In genomic region chr10:8061274-8062211, GRCh38 we compare ENCODE assay signal across 9 cellular contexts. TPM values are rescaled to one million over a fixed set of nuclear protein-coding genes. Genes with fewer than 3 reads are reported as not detected.
A peak's percentile ranks its signal among the peaks of the same experiment; 100 is the strongest.
DNase-seq lines count a peak whose midpoint lies in the region; ATAC-seq, FAIRE-seq and TF ChIP-seq lines count a peak whose summit lies in the region.
"Had no signal": no experiment of that assay in that cellular context is flagged by ENCODE, and none has a peak within 500 bp of the region (broad histone marks: within the 10 kb centered on the region; RNA-seq: fewer than 3 reads in every experiment).

No MANE protein-coding gene starts in this region.

- CTCF ChIA-PET in activated CD8-positive, alpha-beta memory T cell treated with anti-CD3 and anti-CD28 coated beads, Interleukin-2, amount 10 ng/mL, durations not matched to agents 7 days and 5 days (lab: Charles Lee) = interaction anchor here (0.7 to 2.5 kb wide), 8 partner anchors 9 to 388 kb away, joined by 3 to 13 read pairs (median 3); no protein-coding TSS in a partner anchor

- dilution Hi-C loops in keratinocyte (cut with MboI; ENCODE audit: extremely low pct_ligation_motif_present, low sequenced_read_pairs) = no loop called here

- peak overlapping the region; percentile 93 for H3K27ac Mint-ChIP-seq in activated CD4-positive, alpha-beta T cell treated with anti-CD3 and anti-CD28 coated beads, Interleukin-2, amount 10 ng/mL, durations not matched to agents 24 days and 14 days
- peak overlapping the region; percentile 96 for H3K27ac Mint-ChIP-seq in activated CD8-positive, alpha-beta memory T cell treated with anti-CD3 and anti-CD28 coated beads, Interleukin-2, amount 10 ng/mL, durations not matched to agents 7 days and 5 days
- H3K27ac Mint-ChIP-seq in type B pancreatic cell = peak overlapping the region; percentile 91

- intact Hi-C loops in activated CD4-positive, alpha-beta T cell treated with anti-CD3 and anti-CD28 coated beads, Interleukin-2, amount 10 ng/mL, durations not matched to agents 24 days and 14 days (cut with micrococcal nuclease) = loop anchor here (1.0 kb wide), 1 partner anchor 8 kb away; no protein-coding TSS in a partner anchor
- intact Hi-C loops in ovary (cut with DNase I) = no loop called here

- no peak for TF ChIP-seq POLR2A in ovary (IDR thresholded peaks at IDR 0.05)

- H3K4me3 ChIP-seq in keratinocyte (ENCODE audit: control insufficient read depth in 2 of 3, extremely low read depth in 1 of 3, insufficient read depth in 2 of 3, low read depth in 1 of 3, low read length in 3 of 3) = peak overlapping the region; percentile 82 to 97 (median 87)
- H3K4me3 ChIP-seq in ovary = no peak overlapping the region

- peak; percentile 83 for DNase-seq in activated CD4-positive, alpha-beta T cell treated with anti-CD3 and anti-CD28 coated beads, Interleukin-2, amount 10 ng/mL, durations not matched to agents 24 days and 14 days
- DNase-seq in activated CD4-positive, alpha-beta T cell treated with anti-CD3 and anti-CD28 coated beads for 1 hour = no peak
- DNase-seq in activated CD8-positive, alpha-beta memory T cell treated with anti-CD3 and anti-CD28 coated beads, Interleukin-2, amount 10 ng/mL, durations not matched to agents 7 days and 5 days = peak; percentile 80
- DNase-seq in keratinocyte (ENCODE audit: low read depth, low spot score) (no peak), type B pancreatic cell (ENCODE audit: extremely low spot score, unreplicated experiment) (no peak), cerebellum (ENCODE audit: low spot score) (no peak), globus pallidus (ENCODE audit: low spot score) (no peak), ovary (no peak)

- FAIRE-seq in keratinocyte (lab: Jason Lieb, UNC) = peak; percentile 46

- peak overlapping the region; percentile 90 for H3K4me3 Mint-ChIP-seq in activated CD4-positive, alpha-beta T cell treated with anti-CD3 and anti-CD28 coated beads, Interleukin-2, amount 10 ng/mL, durations not matched to agents 24 days and 14 days
- peak overlapping the region; percentile 91 for H3K4me3 Mint-ChIP-seq in activated CD8-positive, alpha-beta memory T cell treated with anti-CD3 and anti-CD28 coated beads, Interleukin-2, amount 10 ng/mL, durations not matched to agents 7 days and 5 days
- peak overlapping the region; percentile 88 for H3K4me3 Mint-ChIP-seq in type B pancreatic cell

- H3K9me3 Mint-ChIP-seq in activated CD4-positive, alpha-beta T cell treated with anti-CD3 and anti-CD28 coated beads, Interleukin-2, amount 10 ng/mL, durations not matched to agents 24 days and 14 days = no peaks in the 10 kb centered on the region
- H3K9me3 Mint-ChIP-seq in activated CD8-positive, alpha-beta memory T cell treated with anti-CD3 and anti-CD28 coated beads, Interleukin-2, amount 10 ng/mL, durations not matched to agents 7 days and 5 days (ENCODE audit: low read depth) = no peaks in the 10 kb centered on the region
- H3K9me3 Mint-ChIP-seq in type B pancreatic cell = no peaks in the 10 kb centered on the region

- no peak for TF ChIP-seq CTCF in keratinocyte (optimal IDR thresholded peaks at IDR 0.05 in 1 of 3, IDR thresholded peaks at IDR 0.05 in 1 of 3, conservative IDR thresholded peaks at IDR 0.05 in 1 of 3; ENCODE audit: extremely low read depth in 1 of 3, insufficient read depth in 2 of 3, low read length in 3 of 3)
- TF ChIP-seq CTCF in type B pancreatic cell (conservative IDR thresholded peaks at IDR 0.05) = no peak
- TF ChIP-seq CTCF in ovary (IDR thresholded peaks at IDR 0.05) = no peak

- peak overlapping the region; percentile 95 for H3K4me2 ChIP-seq in keratinocyte (ENCODE audit: control insufficient read depth, extremely low read depth, insufficient read depth, low read depth, low read length)

- H4K20me1 ChIP-seq in keratinocyte (ENCODE audit: control insufficient read depth, extremely low read depth, insufficient read depth, low read length) = no peaks in the 10 kb centered on the region

- peaks cover 90% of the 10 kb centered on the region for H3K4me1 ChIP-seq in keratinocyte (ENCODE audit: control insufficient read depth, extremely low read depth, insufficient read depth, low read length)
- no peaks in the 10 kb centered on the region for H3K4me1 ChIP-seq in ovary (ENCODE audit: insufficient read depth)

- H3K27me3 ChIP-seq in keratinocyte (ENCODE audit: control insufficient read depth, extremely low read depth, insufficient read depth, low read length) (no peaks in the 10 kb centered on the region), ovary (no peaks in the 10 kb centered on the region)

- H3K9ac ChIP-seq in keratinocyte (ENCODE audit: control insufficient read depth, extremely low read depth, insufficient read depth, low read length) = peak overlapping the region; percentile 86

- peak; percentile 30 for ATAC-seq in activated CD8-positive, alpha-beta memory T cell treated with anti-CD3 and anti-CD28 coated beads, Interleukin-2, amount 10 ng/mL, durations not matched to agents 7 days and 5 days

- H3K79me2 ChIP-seq in keratinocyte (ENCODE audit: control insufficient read depth, insufficient read depth, low read length) = peaks cover 74% of the 10 kb centered on the region

- 77 to 80% (median 79%) methylated on average over 17 of the region's 17 CpGs for WGBS in ovary, 3 donors

- H3K9me1 ChIP-seq in keratinocyte (ENCODE audit: control insufficient read depth, extremely low read depth, insufficient read depth, low read length) = no peaks in the 10 kb centered on the region

- TF ChIP-seq EP300 in ovary (IDR thresholded peaks at IDR 0.05) = no peak

- H3K27ac ChIP-seq in keratinocyte (ENCODE audit: control insufficient read depth, insufficient read depth, low read length) (peak overlapping the region; percentile 82), ovary (no peak overlapping the region)
- H3K27ac ChIP-seq: HL-60 had no signal

- H3K36me3 Mint-ChIP-seq in activated CD4-positive, alpha-beta T cell treated with anti-CD3 and anti-CD28 coated beads, Interleukin-2, amount 10 ng/mL, durations not matched to agents 24 days and 14 days (ENCODE audit: low read depth) = peaks cover 94% of the 10 kb centered on the region
- H3K36me3 Mint-ChIP-seq in activated CD8-positive, alpha-beta memory T cell treated with anti-CD3 and anti-CD28 coated beads, Interleukin-2, amount 10 ng/mL, durations not matched to agents 7 days and 5 days = peaks cover 95% of the 10 kb centered on the region
- peaks cover 60% of the 10 kb centered on the region for H3K36me3 Mint-ChIP-seq in type B pancreatic cell

- H3K4me1 Mint-ChIP-seq in activated CD4-positive, alpha-beta T cell treated with anti-CD3 and anti-CD28 coated beads, Interleukin-2, amount 10 ng/mL, durations not matched to agents 24 days and 14 days = peaks cover 83% of the 10 kb centered on the region
- H3K4me1 Mint-ChIP-seq in activated CD8-positive, alpha-beta memory T cell treated with anti-CD3 and anti-CD28 coated beads, Interleukin-2, amount 10 ng/mL, durations not matched to agents 7 days and 5 days = peaks cover 91% of the 10 kb centered on the region
- H3K4me1 Mint-ChIP-seq in type B pancreatic cell (ENCODE audit: unreplicated experiment) = peaks cover 44% of the 10 kb centered on the region

- peak overlapping the region; percentile 20 for H2AFZ ChIP-seq in keratinocyte (ENCODE audit: control insufficient read depth, low read length)

- H3K27me3 Mint-ChIP-seq in activated CD4-positive, alpha-beta T cell treated with anti-CD3 and anti-CD28 coated beads, Interleukin-2, amount 10 ng/mL, durations not matched to agents 24 days and 14 days = peaks cover 2% of the 10 kb centered on the region
- H3K27me3 Mint-ChIP-seq in activated CD8-positive, alpha-beta memory T cell treated with anti-CD3 and anti-CD28 coated beads, Interleukin-2, amount 10 ng/mL, durations not matched to agents 7 days and 5 days = peaks cover 2% of the 10 kb centered on the region
- H3K27me3 Mint-ChIP-seq in type B pancreatic cell = peaks cover 85% of the 10 kb centered on the region

- H3K9me3 ChIP-seq in keratinocyte (ENCODE audit: control insufficient read depth, low read depth, low read length) (no peaks in the 10 kb centered on the region), ovary (no peaks in the 10 kb centered on the region)

- H3K36me3 ChIP-seq in keratinocyte (ENCODE audit: control insufficient read depth in 2 of 2, extremely low read depth in 1 of 2, insufficient read depth in 2 of 2, low read length in 2 of 2) = peaks cover 18 to 30% of the 10 kb centered on the region in 2 experiments
- no peaks in the 10 kb centered on the region for H3K36me3 ChIP-seq in ovary

RNA-seq across cellular contexts. Expression of gene GATA3, which starts 7.1 kb away (rescaled TPM):
- total RNA-seq in activated CD4-positive, alpha-beta T cell treated with anti-CD3 and anti-CD28 coated beads, Interleukin-2, amount 10 ng/mL, durations not matched to agents 24 days and 14 days = 79.7 and 81.0 TPM in 2 replicates
- 10 to 100 TPM; 61.5 to 83.4 TPM for total RNA-seq in activated CD8-positive, alpha-beta memory T cell treated with anti-CD3 and anti-CD28 coated beads, Interleukin-2, amount 10 ng/mL, durations not matched to agents 7 days and 5 days
- polyA plus RNA-seq in keratinocyte = 1.7 to 7.7 TPM (median 4.0 TPM) in 3 replicates
- polyA plus RNA-seq in keratinocyte (2011; ENCODE audit: low read depth) = 13.3 TPM
- polyA plus RNA-seq in keratinocyte (2011; cell fraction: cytosol; rRNA removed) = 4.7 and 5.3 TPM in 2 replicates
- 15.8 and 15.9 TPM in 2 replicates for polyA plus RNA-seq in keratinocyte (2011; cell fraction: nucleus; rRNA removed)
- 20.8 and 33.0 TPM in 2 replicates for polyA plus RNA-seq in keratinocyte (2012; ENCODE audit: low replicate concordance)
- 1.0 to 7.4 TPM (median 1.9 TPM) in 3 replicates for polyA minus RNA-seq in keratinocyte
- polyA minus RNA-seq in keratinocyte (2011; cell fraction: cytosol; rRNA and poly(A)+ RNA removed) = 4.4 TPM
- polyA minus RNA-seq in keratinocyte (2011; cell fraction: nucleus; rRNA and poly(A)+ RNA removed) = 5.5 and 5.8 TPM in 2 replicates
- total RNA-seq in type B pancreatic cell (ENCODE audit: low replicate concordance) = 18.5 and 71.4 TPM in 2 replicates
- total RNA-seq in cerebellum = 0.09 TPM
- total RNA-seq in ovary = under 1 TPM in 5 of 7 donors, not detected in 2; 0.15 to 0.48 (median 0.38) TPM
- polyA plus RNA-seq in ovary = under 1 TPM; 0.24 to 0.47 TPM

Comparison
In these comparisons a context has a peak if more than half of its experiments do, and no peak if none do; other contexts are left out.
1. DNase-seq: peak in activated CD4-positive, alpha-beta T cell treated with anti-CD3 and anti-CD28 coated beads, Interleukin-2, amount 10 ng/mL, durations not matched to agents 24 days and 14 days (single experiment) and activated CD8-positive, alpha-beta memory T cell treated with anti-CD3 and anti-CD28 coated beads, Interleukin-2, amount 10 ng/mL, durations not matched to agents 7 days and 5 days (single experiment); none in activated CD4-positive, alpha-beta T cell treated with anti-CD3 and anti-CD28 coated beads for 1 hour (single experiment), keratinocyte (single experiment), type B pancreatic cell (single experiment), cerebellum (single experiment), globus pallidus (single experiment) and ovary (0 of 5).
2. RNA of gene GATA3, which starts 7.1 kb away (total RNA-seq): 61.5 to 83.4 TPM in activated CD8-positive, alpha-beta memory T cell treated with anti-CD3 and anti-CD28 coated beads, Interleukin-2, amount 10 ng/mL, durations not matched to agents 7 days and 5 days, 79.7 to 81.0 TPM in activated CD4-positive, alpha-beta T cell treated with anti-CD3 and anti-CD28 coated beads, Interleukin-2, amount 10 ng/mL, durations not matched to agents 24 days and 14 days and 18.5 to 71.4 TPM in type B pancreatic cell; 0.15 to 0.48 TPM in ovary and 0.09 TPM in cerebellum (single experiment); every median in the first group is over 10 times any median in the second.
3. Peak in every context shown above with its lines, with median percentiles within 50 percentile points of each other: H3K27ac Mint-ChIP-seq and H3K4me3 Mint-ChIP-seq.